Comparison of ENCODE assay signal across 20 cellular contexts in genomic region chr5:102314328-102314727, GRCh38. TPM values are rescaled to one million over a fixed set of nuclear protein-coding genes. Genes with fewer than 3 reads are reported as not detected.
DNase-seq lines count a peak whose midpoint lies in the region; ATAC-seq, FAIRE-seq and TF ChIP-seq lines count a peak whose summit lies in the region.
"Had no signal": no experiment of that assay in that cellular context is flagged by ENCODE, and none has a peak within 500 bp of the region (broad histone marks: within the 10 kb centered on the region; RNA-seq: fewer than 3 reads in every experiment).

No MANE protein-coding gene starts in this region.

- no TSS peak for BruUV-seq in HepG2 (replicated peaks; lab: Mats Ljungman, UMichigan)

- H3K27me3 ChIP-seq in HepG2 (ENCODE audit: control insufficient read depth in 1 of 2, insufficient read depth in 2 of 2, low read length in 2 of 2), result no peaks in the 10 kb centered on the region; a peak in 1 of 5 replicates
- H3K27me3 ChIP-seq in right lobe of liver, result no peaks in the 10 kb centered on the region
- no peaks in the 10 kb centered on the region for H3K27me3 ChIP-seq in bronchial epithelial cell (ENCODE audit: control insufficient read depth, insufficient read depth, low read length)

- no peaks in the 10 kb centered on the region for H4K20me1 ChIP-seq in HepG2 (ENCODE audit: insufficient read depth, low read length)

- CTCF ChIA-PET in HepG2 (lab: Yijun Ruan, JAX; ENCODE audit: low intra/inter-chr PET ratio, low total read pairs), result no interaction called here

- intact Hi-C loops in HepG2 (cut with micrococcal nuclease; ENCODE audit: unreplicated experiment) (no loop called here), right lobe of liver (cut with DNase I) (no loop called here)

- WGBS in HepG2 (ENCODE audit: low lambda C conversion rate), result 2% methylated on average over 1 of the region's 1 CpG
- 100% methylated on average over 1 of the region's 1 CpG for whole genome bisulfite sequencing in right lobe of liver (ENCODE audit: insufficient coverage, low coverage, low lambda C conversion rate, missing lambda C conversion rate)

- in situ Hi-C loops in HepG2 (cut with HindIII; ENCODE audit: extremely low pct_ligation_motif_present, low pct_unique_long_range_greater_than_20kb), result no loop called here

- no peaks in the 10 kb centered on the region for H3K9me3 ChIP-seq in HepG2 (ENCODE audit: low read length)
- H3K9me3 ChIP-seq in right lobe of liver, result no peaks in the 10 kb centered on the region

- TF ChIP-seq RAD21 in HepG2 (CRISPR knock-in tag; IDR thresholded peaks at IDR 0.05), result no peak

- ATAC-seq in HepG2 (no peak), right lobe of liver (no peak), HG02678 (IDR thresholded peaks at IDR 0.05; ENCODE audit: unreplicated experiment) (no peak), GM21528 (IDR thresholded peaks at IDR 0.05; ENCODE audit: low FRiP score, unreplicated experiment) (no peak)
- ATAC-seq: HCT116 had no signal

- DNase-seq in DMS 273 (lab: John Stamatoyannopoulos, UW; ENCODE audit: unreplicated experiment) (peak; percentile 28), DMS 273 treated with DMSO at 0.1 percent for 48 hours (lab: John Stamatoyannopoulos, UW) (no peak), HepG2 (ENCODE audit: low spot score) (no peak), right lobe of liver (no peak), bronchial epithelial cell (ENCODE audit: low read depth) (peak; percentile 9), inferior parietal cortex (ENCODE audit: extremely low spot score) (no peak)
- DNase-seq: CD4-positive, alpha-beta T cell; NCI-H187; NCI-H226; NK-92 treated with Interleukin-12 subunit alpha and Interleukin-12 subunit beta, amount 100 ng/mL, for 24 hours; SHP77 treated with DMSO at 0.1 percent for 48 hours; T-helper 1 cell had no signal

- POLR2A ChIA-PET in HepG2 (lab: Yijun Ruan, JAX), result no interaction called here

- H3K27ac ChIP-seq in HepG2 (ENCODE audit: extremely low read length, insufficient read depth, low read length), result no peak overlapping the region
- no peak overlapping the region for H3K27ac ChIP-seq in right lobe of liver
- H3K27ac ChIP-seq: 22Rv1 had no signal

- no peak overlapping the region for H3K9ac ChIP-seq in HepG2 (ENCODE audit: insufficient read depth, low read depth, low read length)

- TF ChIP-seq CTCF in HepG2 (CRISPR knock-in tag; IDR thresholded peaks at IDR 0.05), result no peak
- TF ChIP-seq CTCF in right lobe of liver (IDR thresholded peaks at IDR 0.05), result no peak
- no peak for TF ChIP-seq CTCF in bronchial epithelial cell (IDR thresholded peaks at IDR 0.05; ENCODE audit: insufficient read depth, low read length, severe bottlenecking)

- H3K4me1 ChIP-seq in HepG2 (ENCODE audit: insufficient read depth, low read length) (no peaks in the 10 kb centered on the region), right lobe of liver (no peaks in the 10 kb centered on the region)

- H2AFZ ChIP-seq in HepG2 (ENCODE audit: low read length), result no peak overlapping the region
- H2AFZ ChIP-seq: GM23338 had no signal

- no peak overlapping the region for H3K4me3 ChIP-seq in HepG2 (replicated peaks in 1 of 3; ENCODE audit: insufficient read depth in 1 of 3, low read depth in 2 of 3, low read length in 3 of 3)
- H3K4me3 ChIP-seq in right lobe of liver, result no peak overlapping the region
- H3K4me3 ChIP-seq in bronchial epithelial cell (ENCODE audit: low read depth, low read length), result no peak overlapping the region
- H3K4me3 ChIP-seq: GM23338 had no signal

- FAIRE-seq in HepG2 (lab: Jason Lieb, UNC), result no peak
- no peak for FAIRE-seq in bronchial epithelial cell (lab: Jason Lieb, UNC)
- FAIRE-seq: GM12892 had no signal

- no peak for TF ChIP-seq POLR2A in HepG2 (IDR thresholded peaks at IDR 0.05; ENCODE audit: insufficient read depth in 1 of 2, low read depth in 2 of 2, low read length in 2 of 2)
- TF ChIP-seq POLR2A in right lobe of liver (IDR thresholded peaks at IDR 0.05), result no peak

- TF ChIP-seq EP300 in HepG2 (IDR thresholded peaks at IDR 0.05; ENCODE audit: low read depth in 2 of 2, low read length in 2 of 2) (no peak), HepG2 (CRISPR knock-in tag; IDR thresholded peaks at IDR 0.05; ENCODE audit: borderline replicate concordance) (no peak)

- H3K79me2 ChIP-seq in HepG2 (ENCODE audit: insufficient read depth, low read length), result no peaks in the 10 kb centered on the region

- no peaks in the 10 kb centered on the region for H3K36me3 ChIP-seq in HepG2 (replicated peaks in 1 of 2; ENCODE audit: control insufficient read depth in 1 of 2, insufficient read depth in 2 of 2, low read length in 2 of 2)
- H3K36me3 ChIP-seq in right lobe of liver, result no peaks in the 10 kb centered on the region
- no peaks in the 10 kb centered on the region for H3K36me3 ChIP-seq in bronchial epithelial cell (ENCODE audit: control insufficient read depth, insufficient read depth, low read length)

- no peak overlapping the region for H3K4me2 ChIP-seq in HepG2 (ENCODE audit: low read depth, low read length)
- H3K4me2 ChIP-seq: GM23338 had no signal

TF ChIP-seq in HepG2, 621 proteins besides CTCF, POLR2A, EP300 and RAD21:
- TF ChIP-seq MTA1 (CRISPR knock-in tag; IDR thresholded peaks at IDR 0.05; ENCODE audit: borderline replicate concordance), result no peak
- no peak for TF ChIP-seq ETV6 (CRISPR knock-in tag; conservative IDR thresholded peaks at IDR 0.05)
- TF ChIP-seq LCORL (IDR thresholded peaks at IDR 0.05), result 0 out of 2 replicates have a peak, but pooled peaks have one; percentile 12
- TF ChIP-seq LCORL (CRISPR knock-in tag; IDR thresholded peaks at IDR 0.05), result no peak
- no peak for TF ChIP-seq ELF1 (CRISPR knock-in tag; IDR thresholded peaks at IDR 0.05)
- TF ChIP-seq TIGD3 (CRISPR knock-in tag; IDR thresholded peaks at IDR 0.05; ENCODE audit: borderline replicate concordance), result no peak

RNA-seq across cellular contexts. Expression of gene SLCO4C1, which starts 18.2 kb away (rescaled TPM):
- total RNA-seq in HepG2 (2016; rRNA removed; fragmentation: Illumina TruSeq; extraction: Trizol), result 7.8 and 9.6 TPM in 2 replicates
- total RNA-seq in HepG2 (2016; cell fraction: cytosol; rRNA removed; fragmentation: Illumina TruSeq; extraction: Trizol; ENCODE audit: low read depth), result 1.4 and 1.6 TPM in 2 replicates
- total RNA-seq in HepG2 (2016; cell fraction: insoluble cytoplasmic fraction; rRNA removed; fragmentation: Illumina TruSeq; extraction: Trizol), result 7.2 and 8.8 TPM in 2 replicates
- total RNA-seq in HepG2 (2016; cell fraction: membrane; rRNA removed; fragmentation: Illumina TruSeq; extraction: Trizol), result 4.8 and 5.4 TPM in 2 replicates
- total RNA-seq in HepG2 (2016; cell fraction: nucleus; rRNA removed; fragmentation: Illumina TruSeq; extraction: Trizol), result 14.3 and 15.8 TPM in 2 replicates
- 1.3 and 2.8 TPM in 2 replicates for polyA plus RNA-seq in HepG2 (2011; rRNA removed)
- 0.55 and 2.6 TPM in 2 replicates for polyA plus RNA-seq in HepG2 (2011; cell fraction: cytosol; rRNA removed)
- polyA plus RNA-seq in HepG2 (2011; cell fraction: nucleus; rRNA removed), result 0.31 and 1.4 TPM in 2 replicates
- polyA plus RNA-seq in HepG2 (2012), result 5.2 and 7.0 TPM in 2 replicates
- 0.36 and 0.60 TPM in 2 replicates for polyA plus RNA-seq in HepG2 (2016; cell fraction: cytosol; fragmentation: Illumina TruSeq; extraction: Trizol; ENCODE audit: low read depth)
- polyA plus RNA-seq in HepG2 (2016; cell fraction: insoluble cytoplasmic fraction; fragmentation: Illumina TruSeq; extraction: Trizol; ENCODE audit: low read depth), result 10.4 and 11.2 TPM in 2 replicates
- polyA plus RNA-seq in HepG2 (2016; cell fraction: membrane; fragmentation: Illumina TruSeq; extraction: Trizol; ENCODE audit: low read depth), result 1.6 and 2.0 TPM in 2 replicates
- polyA plus RNA-seq in HepG2 (2016; cell fraction: nucleus; fragmentation: Illumina TruSeq; extraction: Trizol; ENCODE audit: insufficient read depth, low read depth), result 19.2 and 20.6 TPM in 2 replicates
- polyA minus RNA-seq in HepG2 (2011; rRNA and poly(A)+ RNA removed; ENCODE audit: low replicate concordance), result 2.5 TPM in 1 of 2 replicates, not detected in the other
- polyA minus RNA-seq in HepG2 (2011; cell fraction: cytosol; rRNA and poly(A)+ RNA removed), result 2.2 and 3.6 TPM in 2 replicates
- 2.2 and 6.3 TPM in 2 replicates for polyA minus RNA-seq in HepG2 (2011; cell fraction: nucleus; rRNA and poly(A)+ RNA removed)
- 10 to 100 TPM in 1 of 6 experiments, 1 to 10 TPM in 5; 2.0 to 10.5 (median 5.5) TPM for total RNA-seq in right lobe of liver
- under 0.01 and 0.38 TPM in 2 replicates for total RNA-seq in bronchial epithelial cell
- total RNA-seq: Daoy had no signal
- polyA plus RNA-seq: AG04450 had no signal

Comparison
In these comparisons a context has a peak if more than half of its experiments do, and no peak if none do; other contexts are left out.
1. DNase-seq: peak in DMS 273 (single experiment) and bronchial epithelial cell (single experiment); none in DMS 273 treated with DMSO at 0.1 percent for 48 hours (single experiment), HepG2 (single experiment), right lobe of liver (0 of 3) and inferior parietal cortex (single experiment).